1 cellular context compared by ENCODE assay signal in the genomic region with DNA sequence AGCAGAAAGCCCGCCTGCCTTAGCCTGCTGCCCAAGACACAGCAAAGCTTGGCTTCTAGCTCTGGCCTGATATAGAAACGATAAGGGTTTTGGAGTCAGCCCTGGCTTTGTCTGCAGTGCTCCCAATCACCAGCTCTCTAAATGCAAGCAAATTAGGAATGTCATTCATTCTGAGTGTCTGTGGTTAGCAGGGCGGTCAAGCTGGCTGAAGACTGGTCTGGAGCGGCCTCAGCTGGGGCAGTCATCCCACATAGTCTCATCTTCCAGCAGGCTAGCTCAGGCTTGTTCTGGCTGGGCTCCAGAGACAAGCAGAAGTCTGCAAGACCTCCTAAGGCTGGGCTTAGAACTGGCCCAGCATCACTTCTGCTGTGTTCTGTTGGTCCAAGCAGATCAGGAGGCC.
TF ChIP-seq lines count a peak whose summit lies in the region.

No MANE protein-coding gene starts in this region.

TF ChIP-seq in HepG2, 621 proteins besides CTCF, POLR2A, EP300 and RAD21 (continued from another document and continues in another):
- TF ChIP-seq NFE2L1 (CRISPR knock-in tag; IDR thresholded peaks at IDR 0.05; ENCODE audit: borderline replicate concordance) (no peak), ZNF407 (CRISPR knock-in tag; IDR thresholded peaks at IDR 0.05; ENCODE audit: not compliant biosample characterization) (no peak), LCORL (IDR thresholded peaks at IDR 0.05) (no peak), LCORL (CRISPR knock-in tag; IDR thresholded peaks at IDR 0.05) (0 out of 2 replicates have a peak, but pooled peaks have one; percentile 30), ZNF317 (CRISPR knock-in tag; IDR thresholded peaks at IDR 0.05) (no peak), POLR2G (IDR thresholded peaks at IDR 0.05; ENCODE audit: low read depth, low read length) (no peak), SNAPC2 (CRISPR knock-in tag; IDR thresholded peaks at IDR 0.05) (no peak), SOX13 (IDR thresholded peaks at IDR 0.05) (no peak), SOX13 (CRISPR knock-in tag; conservative IDR thresholded peaks at IDR 0.05 in 1 of 2, IDR thresholded peaks at IDR 0.05 in 1 of 2) (no peak), NR2F1 (CRISPR knock-in tag; IDR thresholded peaks at IDR 0.05) (no peak), ZZZ3 (CRISPR knock-in tag; IDR thresholded peaks at IDR 0.05; ENCODE audit: borderline replicate concordance) (no peak), ZSCAN5A (CRISPR knock-in tag; IDR thresholded peaks at IDR 0.05; ENCODE audit: borderline replicate concordance) (no peak), MBD4 (IDR thresholded peaks at IDR 0.05; ENCODE audit: borderline replicate concordance, low read length) (no peak), ZNF841 (CRISPR knock-in tag; IDR thresholded peaks at IDR 0.05; ENCODE audit: borderline replicate concordance) (no peak), RBM22 (optimal IDR thresholded peaks at IDR 0.05; ENCODE audit: low read length) (no peak), CEBPG (CRISPR knock-in tag; IDR thresholded peaks at IDR 0.05) (no peak), NRL (CRISPR knock-in tag; IDR thresholded peaks at IDR 0.05; ENCODE audit: borderline replicate concordance) (0 out of 2 replicates have a peak, but pooled peaks have one; percentile 28), ZC3H4 (CRISPR knock-in tag; IDR thresholded peaks at IDR 0.05; ENCODE audit: borderline replicate concordance) (no peak), ATRX (CRISPR knock-in tag; IDR thresholded peaks at IDR 0.05; ENCODE audit: borderline replicate concordance) (no peak), ZNF350 (CRISPR knock-in tag; IDR thresholded peaks at IDR 0.05; ENCODE audit: borderline replicate concordance, low read depth) (no peak), STAG1 (CRISPR knock-in tag; IDR thresholded peaks at IDR 0.05) (peak; percentile 38; the same call in 1 of the 2 replicates), MIER2 (CRISPR knock-in tag; IDR thresholded peaks at IDR 0.05) (no peak), MIXL1 (CRISPR knock-in tag; IDR thresholded peaks at IDR 0.05) (no peak)
- TF ChIP-seq, protein P1, sequence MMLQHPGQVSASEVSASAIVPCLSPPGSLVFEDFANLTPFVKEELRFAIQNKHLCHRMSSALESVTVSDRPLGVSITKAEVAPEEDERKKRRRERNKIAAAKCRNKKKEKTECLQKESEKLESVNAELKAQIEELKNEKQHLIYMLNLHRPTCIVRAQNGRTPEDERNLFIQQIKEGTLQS (CRISPR knock-in tag; IDR thresholded peaks at IDR 0.05) = 0 out of 2 replicates have a peak, but pooled peaks have one; percentile 25
- TF ChIP-seq, protein P2, sequence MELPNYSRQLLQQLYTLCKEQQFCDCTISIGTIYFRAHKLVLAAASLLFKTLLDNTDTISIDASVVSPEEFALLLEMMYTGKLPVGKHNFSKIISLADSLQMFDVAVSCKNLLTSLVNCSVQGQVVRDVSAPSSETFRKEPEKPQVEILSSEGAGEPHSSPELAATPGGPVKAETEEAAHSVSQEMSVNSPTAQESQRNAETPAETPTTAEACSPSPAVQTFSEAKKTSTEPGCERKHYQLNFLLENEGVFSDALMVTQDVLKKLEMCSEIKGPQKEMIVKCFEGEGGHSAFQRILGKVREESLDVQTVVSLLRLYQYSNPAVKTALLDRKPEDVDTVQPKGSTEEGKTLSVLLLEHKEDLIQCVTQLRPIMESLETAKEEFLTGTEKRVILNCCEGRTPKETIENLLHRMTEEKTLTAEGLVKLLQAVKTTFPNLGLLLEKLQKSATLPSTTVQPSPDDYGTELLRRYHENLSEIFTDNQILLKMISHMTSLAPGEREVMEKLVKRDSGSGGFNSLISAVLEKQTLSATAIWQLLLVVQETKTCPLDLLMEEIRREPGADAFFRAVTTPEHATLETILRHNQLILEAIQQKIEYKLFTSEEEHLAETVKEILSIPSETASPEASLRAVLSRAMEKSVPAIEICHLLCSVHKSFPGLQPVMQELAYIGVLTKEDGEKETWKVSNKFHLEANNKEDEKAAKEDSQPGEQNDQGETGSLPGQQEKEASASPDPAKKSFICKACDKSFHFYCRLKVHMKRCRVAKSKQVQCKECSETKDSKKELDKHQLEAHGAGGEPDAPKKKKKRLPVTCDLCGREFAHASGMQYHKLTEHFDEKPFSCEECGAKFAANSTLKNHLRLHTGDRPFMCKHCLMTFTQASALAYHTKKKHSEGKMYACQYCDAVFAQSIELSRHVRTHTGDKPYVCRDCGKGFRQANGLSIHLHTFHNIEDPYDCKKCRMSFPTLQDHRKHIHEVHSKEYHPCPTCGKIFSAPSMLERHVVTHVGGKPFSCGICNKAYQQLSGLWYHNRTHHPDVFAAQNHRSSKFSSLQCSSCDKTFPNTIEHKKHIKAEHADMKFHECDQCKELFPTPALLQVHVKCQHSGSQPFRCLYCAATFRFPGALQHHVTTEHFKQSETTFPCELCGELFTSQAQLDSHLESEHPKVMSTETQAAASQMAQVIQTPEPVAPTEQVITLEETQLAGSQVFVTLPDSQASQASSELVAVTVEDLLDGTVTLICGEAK (IDR thresholded peaks at IDR 0.05) = no peak
- TF ChIP-seq, protein P2 (CRISPR knock-in tag; IDR thresholded peaks at IDR 0.05) = no peak
- TF ChIP-seq, protein P3, sequence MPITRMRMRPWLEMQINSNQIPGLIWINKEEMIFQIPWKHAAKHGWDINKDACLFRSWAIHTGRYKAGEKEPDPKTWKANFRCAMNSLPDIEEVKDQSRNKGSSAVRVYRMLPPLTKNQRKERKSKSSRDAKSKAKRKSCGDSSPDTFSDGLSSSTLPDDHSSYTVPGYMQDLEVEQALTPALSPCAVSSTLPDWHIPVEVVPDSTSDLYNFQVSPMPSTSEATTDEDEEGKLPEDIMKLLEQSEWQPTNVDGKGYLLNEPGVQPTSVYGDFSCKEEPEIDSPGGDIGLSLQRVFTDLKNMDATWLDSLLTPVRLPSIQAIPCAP (CRISPR knock-in tag; IDR thresholded peaks at IDR 0.05; ENCODE audit: low read depth) = no peak
- TF ChIP-seq, protein P4, sequence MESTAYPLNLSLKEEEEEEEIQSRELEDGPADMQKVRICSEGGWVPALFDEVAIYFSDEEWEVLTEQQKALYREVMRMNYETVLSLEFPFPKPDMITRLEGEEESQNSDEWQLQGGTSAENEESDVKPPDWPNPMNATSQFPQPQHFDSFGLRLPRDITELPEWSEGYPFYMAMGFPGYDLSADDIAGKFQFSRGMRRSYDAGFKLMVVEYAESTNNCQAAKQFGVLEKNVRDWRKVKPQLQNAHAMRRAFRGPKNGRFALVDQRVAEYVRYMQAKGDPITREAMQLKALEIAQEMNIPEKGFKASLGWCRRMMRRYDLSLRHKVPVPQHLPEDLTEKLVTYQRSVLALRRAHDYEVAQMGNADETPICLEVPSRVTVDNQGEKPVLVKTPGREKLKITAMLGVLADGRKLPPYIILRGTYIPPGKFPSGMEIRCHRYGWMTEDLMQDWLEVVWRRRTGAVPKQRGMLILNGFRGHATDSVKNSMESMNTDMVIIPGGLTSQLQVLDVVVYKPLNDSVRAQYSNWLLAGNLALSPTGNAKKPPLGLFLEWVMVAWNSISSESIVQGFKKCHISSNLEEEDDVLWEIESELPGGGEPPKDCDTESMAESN (CRISPR knock-in tag; conservative IDR thresholded peaks at IDR 0.05) = no peak; the same call in 1 of the 2 replicates
- TF ChIP-seq, protein P5, sequence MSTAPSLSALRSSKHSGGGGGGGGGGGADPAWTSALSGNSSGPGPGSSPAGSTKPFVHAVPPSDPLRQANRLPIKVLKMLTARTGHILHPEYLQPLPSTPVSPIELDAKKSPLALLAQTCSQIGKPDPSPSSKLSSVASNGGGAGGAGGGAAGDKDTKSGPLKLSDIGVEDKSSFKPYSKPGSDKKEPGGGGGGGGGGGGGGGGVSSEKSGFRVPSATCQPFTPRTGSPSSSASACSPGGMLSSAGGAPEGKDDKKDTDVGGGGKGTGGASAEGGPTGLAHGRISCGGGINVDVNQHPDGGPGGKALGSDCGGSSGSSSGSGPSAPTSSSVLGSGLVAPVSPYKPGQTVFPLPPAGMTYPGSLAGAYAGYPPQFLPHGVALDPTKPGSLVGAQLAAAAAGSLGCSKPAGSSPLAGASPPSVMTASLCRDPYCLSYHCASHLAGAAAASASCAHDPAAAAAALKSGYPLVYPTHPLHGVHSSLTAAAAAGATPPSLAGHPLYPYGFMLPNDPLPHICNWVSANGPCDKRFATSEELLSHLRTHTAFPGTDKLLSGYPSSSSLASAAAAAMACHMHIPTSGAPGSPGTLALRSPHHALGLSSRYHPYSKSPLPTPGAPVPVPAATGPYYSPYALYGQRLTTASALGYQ (CRISPR knock-in tag; IDR thresholded peaks at IDR 0.05) = no peak
